In genomic region chr6:103167345-103167744, GRCh38 we compare ENCODE assay signal across 28 cellular contexts.
"Had no signal": no experiment of that assay in that cellular context is flagged by ENCODE, and none has a peak within 500 bp of the region (broad histone marks: within the 10 kb centered on the region; RNA-seq: fewer than 3 reads in every experiment).

No MANE protein-coding gene starts in this region.

- H3K4me3 Mint-ChIP-seq: activated CD4-positive, alpha-beta memory T cell treated with anti-CD3 and anti-CD28 coated beads, Interleukin-2, amount 10 ng/mL, durations not matched to agents 7 days and 5 days; activated CD4-positive, alpha-beta T cell treated with anti-CD3 and anti-CD28 coated beads, Interleukin-2, amount 10 ng/mL, durations not matched to agents 7 days and 5 days; activated naive CD4-positive, alpha-beta T cell treated with anti-CD3 and anti-CD28 coated beads, Interleukin-2, amount 10 ng/mL, durations not matched to agents 7 days and 5 days; activated naive CD8-positive, alpha-beta T cell treated with anti-CD3 and anti-CD28 coated beads, Interleukin-2, amount 10 ng/mL, durations not matched to agents 7 days and 5 days; activated T-cell treated with anti-CD3 and anti-CD28 coated beads, Interleukin-2, amount 50 U/mL, for 24 hours; activated T-cell treated with anti-CD3 and anti-CD28 coated beads, Interleukin-2, amount 50 U/mL, for 72 hours; brain; WTC11 had no signal

- H3K36me3 ChIP-seq: ascending aorta, breast epithelium, cardiac muscle cell, colonic mucosa, esophagus squamous epithelium had no signal

- H3K27ac ChIP-seq: ascending aorta, breast epithelium, cardiac muscle cell, colonic mucosa, epithelial cell of prostate, esophagus squamous epithelium, VCaP had no signal

- ATAC-seq: activated naive CD4-positive, alpha-beta T cell treated with anti-CD3 and anti-CD28 coated beads, Interleukin-2, amount 50 U/mL, for 72 hours; activated T-cell treated with anti-CD3 and anti-CD28 coated beads, Interleukin-2, amount 50 U/mL, for 72 hours; WTC11 had no signal

- H3K4me3 ChIP-seq: ascending aorta, breast epithelium, cardiac muscle cell, colonic mucosa, esophagus squamous epithelium had no signal

- H3K27ac Mint-ChIP-seq: activated CD4-positive, alpha-beta memory T cell treated with anti-CD3 and anti-CD28 coated beads, Interleukin-2, amount 10 ng/mL, durations not matched to agents 7 days and 5 days; activated CD4-positive, alpha-beta T cell treated with anti-CD3 and anti-CD28 coated beads, Interleukin-2, amount 10 ng/mL, durations not matched to agents 7 days and 5 days; activated naive CD4-positive, alpha-beta T cell treated with anti-CD3 and anti-CD28 coated beads, Interleukin-2, amount 10 ng/mL, durations not matched to agents 7 days and 5 days; activated naive CD4-positive, alpha-beta T cell treated with anti-CD3 and anti-CD28 coated beads, Interleukin-2, amount 50 U/mL, for 72 hours; activated naive CD8-positive, alpha-beta T cell treated with anti-CD3 and anti-CD28 coated beads, Interleukin-2, amount 10 ng/mL, durations not matched to agents 7 days and 5 days; activated T-cell treated with anti-CD3 and anti-CD28 coated beads, Interleukin-2, amount 50 U/mL, for 24 hours; activated T-cell treated with anti-CD3 and anti-CD28 coated beads, Interleukin-2, amount 50 U/mL, for 72 hours; brain; WTC11 had no signal

- H3K9me3 ChIP-seq: ascending aorta, breast epithelium, colonic mucosa, esophagus squamous epithelium had no signal

- H3K4me1 ChIP-seq: ascending aorta, breast epithelium, colonic mucosa, esophagus squamous epithelium had no signal

- H3K9me3 Mint-ChIP-seq: activated CD4-positive, alpha-beta memory T cell treated with anti-CD3 and anti-CD28 coated beads, Interleukin-2, amount 10 ng/mL, durations not matched to agents 7 days and 5 days; activated CD4-positive, alpha-beta T cell treated with anti-CD3 and anti-CD28 coated beads, Interleukin-2, amount 10 ng/mL, durations not matched to agents 7 days and 5 days; brain; WTC11 had no signal

- H3K27me3 Mint-ChIP-seq: activated CD4-positive, alpha-beta memory T cell treated with anti-CD3 and anti-CD28 coated beads, Interleukin-2, amount 10 ng/mL, durations not matched to agents 7 days and 5 days; activated CD4-positive, alpha-beta T cell treated with anti-CD3 and anti-CD28 coated beads, Interleukin-2, amount 10 ng/mL, durations not matched to agents 7 days and 5 days; activated naive CD4-positive, alpha-beta T cell treated with anti-CD3 and anti-CD28 coated beads, Interleukin-2, amount 10 ng/mL, durations not matched to agents 7 days and 5 days; activated naive CD8-positive, alpha-beta T cell treated with anti-CD3 and anti-CD28 coated beads, Interleukin-2, amount 10 ng/mL, durations not matched to agents 7 days and 5 days; activated T-cell treated with anti-CD3 and anti-CD28 coated beads, Interleukin-2, amount 50 U/mL, for 24 hours; brain had no signal

- DNase-seq: activated CD4-positive, alpha-beta memory T cell treated with anti-CD3 and anti-CD28 coated beads, Interleukin-2, amount 10 ng/mL, durations not matched to agents 7 days and 5 days; activated CD4-positive, alpha-beta T cell treated with anti-CD3 and anti-CD28 coated beads for 1 hour; activated CD4-positive, alpha-beta T cell treated with anti-CD3 and anti-CD28 coated beads for 4 hours; activated CD4-positive, alpha-beta T cell treated with anti-CD3 and anti-CD28 coated beads, Interleukin-2, amount 10 ng/mL, durations not matched to agents 7 days and 5 days; activated CD4-positive, alpha-beta T cell treated with anti-CD3 and anti-CD28 coated beads, Interleukin-2, amount 50 U/mL, for 4 hours; activated CD8-positive, alpha-beta memory T cell treated with anti-CD3 and anti-CD28 coated beads, Interleukin-2, amount 50 U/mL, for 48 hours; activated gamma-delta T cell; activated naive CD4-positive, alpha-beta T cell; activated naive CD4-positive, alpha-beta T cell treated with anti-CD3 and anti-CD28 coated beads, Interleukin-2, amount 10 ng/mL, durations not matched to agents 7 days and 5 days; activated naive CD8-positive, alpha-beta T cell treated with anti-CD3 and anti-CD28 coated beads, Interleukin-2, amount 10 ng/mL, durations not matched to agents 7 days and 5 days; activated T-cell treated with anti-CD3 and anti-CD28 coated beads for 4 hours; activated T-cell treated with anti-CD3 and anti-CD28 coated beads, Interleukin-2, amount 50 U/mL, for 24 hours; activated T-cell treated with anti-CD3 and anti-CD28 coated beads, Interleukin-2, amount 50 U/mL, for 72 hours; central memory CD4-positive, alpha-beta T cell; cerebellar nuclear complex; colonic mucosa; effector CD8-positive, alpha-beta T cell; esophagus squamous epithelium; head of caudate nucleus; T-helper 2 cell had no signal

- H3K27me3 ChIP-seq: ascending aorta, breast epithelium, cardiac muscle cell, colonic mucosa, esophagus squamous epithelium had no signal

- H3K36me3 Mint-ChIP-seq: activated naive CD4-positive, alpha-beta T cell treated with anti-CD3 and anti-CD28 coated beads, Interleukin-2, amount 10 ng/mL, durations not matched to agents 7 days and 5 days; activated naive CD4-positive, alpha-beta T cell treated with anti-CD3 and anti-CD28 coated beads, Interleukin-2, amount 50 U/mL, for 72 hours; activated naive CD8-positive, alpha-beta T cell treated with anti-CD3 and anti-CD28 coated beads, Interleukin-2, amount 10 ng/mL, durations not matched to agents 7 days and 5 days; brain; WTC11 had no signal

- H3K4me1 Mint-ChIP-seq: activated CD4-positive, alpha-beta memory T cell treated with anti-CD3 and anti-CD28 coated beads, Interleukin-2, amount 10 ng/mL, durations not matched to agents 7 days and 5 days; activated CD4-positive, alpha-beta T cell treated with anti-CD3 and anti-CD28 coated beads, Interleukin-2, amount 10 ng/mL, durations not matched to agents 7 days and 5 days; activated naive CD4-positive, alpha-beta T cell treated with anti-CD3 and anti-CD28 coated beads, Interleukin-2, amount 10 ng/mL, durations not matched to agents 7 days and 5 days; activated naive CD8-positive, alpha-beta T cell treated with anti-CD3 and anti-CD28 coated beads, Interleukin-2, amount 10 ng/mL, durations not matched to agents 7 days and 5 days; brain; WTC11 had no signal
